Comparison of ENCODE assay signal across 9 cellular contexts in the genomic region with DNA sequence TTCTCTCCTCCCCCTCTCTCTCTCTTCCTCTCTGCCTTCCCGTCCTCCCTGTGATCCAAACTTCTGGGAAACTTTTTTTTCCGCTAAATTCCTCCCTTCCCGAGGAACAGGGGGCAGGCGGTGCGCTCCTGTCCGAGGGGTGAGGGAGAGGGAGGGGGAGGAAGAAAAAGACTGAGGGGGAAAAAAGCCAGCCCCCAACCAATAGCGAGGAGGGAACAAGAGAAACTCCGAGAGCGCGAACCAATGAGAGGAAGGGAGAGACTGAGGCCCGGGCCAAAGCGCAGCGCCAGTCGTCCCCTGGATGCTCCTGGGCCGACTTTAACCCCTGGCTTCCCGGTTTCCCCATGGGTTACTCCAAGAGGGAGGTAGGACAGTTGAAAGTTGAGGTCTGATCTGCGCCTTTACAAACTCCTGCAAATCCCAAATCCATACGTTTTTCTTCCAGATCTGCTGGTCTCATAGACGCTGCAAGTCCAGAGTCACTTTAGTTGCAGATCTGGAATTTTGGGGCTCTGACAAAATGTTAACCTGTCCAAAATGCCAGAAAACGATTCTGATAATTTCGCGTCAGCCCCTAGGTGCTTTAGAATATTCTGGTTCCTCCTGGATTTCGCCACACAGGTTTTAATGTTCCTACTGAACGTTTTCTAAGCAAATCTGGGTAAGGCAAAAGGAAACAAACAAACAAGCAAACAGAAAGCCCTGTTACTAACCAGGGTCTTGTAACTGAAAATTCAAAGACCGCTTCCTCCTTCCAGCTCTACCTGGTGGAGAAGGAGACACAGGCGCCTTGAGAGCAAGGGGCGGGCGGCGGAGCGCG. TPM values are rescaled to one million over a fixed set of nuclear protein-coding genes. Genes with fewer than 3 reads are reported as not detected.
DNase-seq lines count a peak whose midpoint lies in the region; ATAC-seq and TF ChIP-seq lines count a peak whose summit lies in the region.
"Had no signal": no experiment of that assay in that cellular context is flagged by ENCODE, and none has a peak within 500 bp of the region (broad histone marks: within the 10 kb centered on the region; RNA-seq: fewer than 3 reads in every experiment).

A gene (minus strand): TSS at position 158 of the 820 bp plus-strand sequence. CDS start 548 bp downstream, outside the sequence.

- H3K9ac ChIP-seq in duodenal mucosa (ENCODE audit: low read depth in 1 of 2, low read length in 2 of 2) = no peak within 1 kb of the TSS

- H3K36me3 ChIP-seq in duodenal mucosa (ENCODE audit: control insufficient read depth in 1 of 2, insufficient read depth in 2 of 2, low read length in 2 of 2) (no peaks in the 10 kb centered on the region), mesodermal cell (ENCODE audit: control insufficient read depth, insufficient read depth, low read length) (peaks cover 15% of the 10 kb centered on the region), transverse colon (no peaks in the 10 kb centered on the region)
- H3K36me3 ChIP-seq: BLaER1 treated with 17β-estradiol and CSF1 and Interleukin-3, amounts not matched to agents 10 nM and 100 nM had no signal

- no peak for DNase-seq in activated CD8-positive, alpha-beta memory T cell treated with anti-CD3 and anti-CD28 coated beads, Interleukin-2, amount 10 ng/mL, durations not matched to agents 7 days and 5 days
- no peak for DNase-seq in activated CD8-positive, alpha-beta memory T cell treated with anti-CD3 and anti-CD28 coated beads for 24 hours
- no peak for DNase-seq in transverse colon
- no peak for DNase-seq in cerebellar nuclear complex (lab: John Stamatoyannopoulos, UW)
- DNase-seq in EL = no peak
- DNase-seq in KBM-7 = no peak

- CTCF ChIA-PET in activated CD8-positive, alpha-beta memory T cell treated with anti-CD3 and anti-CD28 coated beads, Interleukin-2, amount 10 ng/mL, durations not matched to agents 7 days and 5 days (lab: Charles Lee) = interaction anchor here (1.8 kb wide), 1 partner anchor 20 kb away, joined by 6 read pairs; no protein-coding TSS in a partner anchor

- H3K27me3 Mint-ChIP-seq in activated CD8-positive, alpha-beta memory T cell treated with anti-CD3 and anti-CD28 coated beads, Interleukin-2, amount 10 ng/mL, durations not matched to agents 7 days and 5 days = peaks cover 95% of the 10 kb centered on the region

- TF ChIP-seq CTCF in transverse colon (IDR thresholded peaks at IDR 0.05) = no peak

- H3K27me3 ChIP-seq in duodenal mucosa (ENCODE audit: control insufficient read depth in 1 of 2, insufficient read depth in 2 of 2, low read length in 2 of 2) (peaks cover 97 to 100% of the 10 kb centered on the region in 2 donors), transverse colon (peaks cover 100% of the 10 kb centered on the region)

- WGBS in mesodermal cell (ENCODE audit: insufficient coverage in 2 of 2), 2 experiments = 13 to 16% methylated on average over 17 to 19 of the region's 31 CpGs
- WGBS in transverse colon (ENCODE audit: low coverage in 1 of 2), 2 donors = 18 to 20% methylated on average over 7 to 31 of the region's 31 CpGs

- peaks cover 2% of the 10 kb centered on the region for H3K9me3 Mint-ChIP-seq in activated CD8-positive, alpha-beta memory T cell treated with anti-CD3 and anti-CD28 coated beads, Interleukin-2, amount 10 ng/mL, durations not matched to agents 7 days and 5 days (ENCODE audit: low read depth)

- no peak for TF ChIP-seq POLR2A in transverse colon (IDR thresholded peaks at IDR 0.05)

- no peak for TF ChIP-seq EP300 in transverse colon (IDR thresholded peaks at IDR 0.05; ENCODE audit: low read depth)

- H3K4me1 ChIP-seq in duodenal mucosa (ENCODE audit: control insufficient read depth in 1 of 2, insufficient read depth in 2 of 2, low read length in 2 of 2) (peaks cover 14 to 20% of the 10 kb centered on the region in 2 donors), mesodermal cell (ENCODE audit: control insufficient read depth, insufficient read depth, low read length, poor library complexity, severe bottlenecking) (peaks cover 27% of the 10 kb centered on the region), transverse colon (peaks cover 8 to 46% (median 28%) of the 10 kb centered on the region in 4 donors)

- H3K27ac ChIP-seq in duodenal mucosa (ENCODE audit: low read depth, low read length) (no peak within 1 kb of the TSS), mesodermal cell (ENCODE audit: low read depth, low read length, severe bottlenecking) (peak within 1 kb of the TSS; percentile 88), transverse colon (no peak within 1 kb of the TSS)

- peak within 1 kb of the TSS; percentile 32 for H3K4me3 Mint-ChIP-seq in activated CD8-positive, alpha-beta memory T cell treated with anti-CD3 and anti-CD28 coated beads, Interleukin-2, amount 10 ng/mL, durations not matched to agents 7 days and 5 days

- H3K9me3 ChIP-seq in duodenal mucosa (ENCODE audit: control insufficient read depth in 1 of 2, low read length in 2 of 2) (no peaks in the 10 kb centered on the region), mesodermal cell (ENCODE audit: control insufficient read depth, low read length) (peaks cover 5% of the 10 kb centered on the region), transverse colon (no peaks in the 10 kb centered on the region)

- no peak for ATAC-seq in activated CD8-positive, alpha-beta memory T cell treated with anti-CD3 and anti-CD28 coated beads, Interleukin-2, amount 10 ng/mL, durations not matched to agents 7 days and 5 days

- H3K27ac Mint-ChIP-seq in activated CD8-positive, alpha-beta memory T cell treated with anti-CD3 and anti-CD28 coated beads, Interleukin-2, amount 10 ng/mL, durations not matched to agents 7 days and 5 days = peak within 1 kb of the TSS; percentile 65

- in situ Hi-C loops in transverse colon (cut with MboI; ENCODE audit: low pct_ligation_motif_present in 1 of 4, low pct_unique_long_range_greater_than_20kb in 1 of 4, low sequenced_read_pairs in 3 of 4) (no loop called here), KBM-7 (cut with MboI; ENCODE audit: low pct_unique_long_range_greater_than_20kb, low sequenced_read_pairs) (no loop called here)

- intact Hi-C loops in transverse colon (cut with DNase I; ENCODE audit: low total_unique reads) = no loop called here

- H3K36me3 Mint-ChIP-seq in activated CD8-positive, alpha-beta memory T cell treated with anti-CD3 and anti-CD28 coated beads, Interleukin-2, amount 10 ng/mL, durations not matched to agents 7 days and 5 days = peaks cover 22% of the 10 kb centered on the region

- H3K4me1 Mint-ChIP-seq in activated CD8-positive, alpha-beta memory T cell treated with anti-CD3 and anti-CD28 coated beads, Interleukin-2, amount 10 ng/mL, durations not matched to agents 7 days and 5 days = peaks cover 6% of the 10 kb centered on the region

- H3K4me3 ChIP-seq in duodenal mucosa (ENCODE audit: low read depth in 1 of 2, low read length in 2 of 2) = peak within 1 kb of the TSS; percentile 40 to 51
- H3K4me3 ChIP-seq in mesodermal cell (ENCODE audit: extremely low read depth, insufficient read depth, low read length, poor library complexity, severe bottlenecking) = peak within 1 kb of the TSS; percentile 60
- peak within 1 kb of the TSS in 3 of 4 donors; percentile 7 to 53 (median 18) for H3K4me3 ChIP-seq in transverse colon

RNA-seq across cellular contexts. Expression of the gene that starts here (rescaled TPM):
- total RNA-seq in activated CD8-positive, alpha-beta memory T cell treated with anti-CD3 and anti-CD28 coated beads, Interleukin-2, amount 10 ng/mL, durations not matched to agents 7 days and 5 days = not detected
- polyA plus RNA-seq in mesodermal cell (2013, experiment 1 of 2) = 5.5 TPM
- 5.2 TPM for polyA plus RNA-seq in mesodermal cell (2013, experiment 2 of 2)
- under 1 TPM in 2 of 4 donors, not detected in 2; 0.14 to 0.32 TPM for total RNA-seq in transverse colon
